Comparison of ENCODE assay signal across 1 cellular context in the genomic region with DNA sequence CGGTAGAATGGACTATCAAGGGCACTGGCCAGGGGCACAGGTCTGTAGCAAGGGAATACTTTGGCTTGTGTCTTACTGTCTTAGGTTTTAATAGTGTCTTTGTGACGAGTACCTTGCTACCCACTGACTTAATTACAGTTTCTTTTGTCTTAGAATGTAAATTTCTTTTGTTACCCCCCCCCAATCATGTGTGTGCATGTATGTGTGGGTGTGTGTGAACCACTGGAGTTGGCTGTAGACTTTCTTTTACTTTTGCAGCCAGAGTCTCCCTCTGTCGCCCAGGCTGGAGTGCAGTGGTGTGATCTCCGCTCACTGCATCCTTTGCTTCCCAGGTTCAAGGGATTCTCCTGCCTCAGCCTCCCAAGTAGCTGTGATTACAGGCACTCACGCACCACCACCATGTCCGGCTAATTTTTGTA.
TF ChIP-seq lines count a peak whose summit lies in the region.

No MANE protein-coding gene starts in this region.

TF ChIP-seq in GM23338, 12 proteins besides CTCF, POLR2A, EP300 and RAD21 (continued from another document):
- TF ChIP-seq, protein P1, sequence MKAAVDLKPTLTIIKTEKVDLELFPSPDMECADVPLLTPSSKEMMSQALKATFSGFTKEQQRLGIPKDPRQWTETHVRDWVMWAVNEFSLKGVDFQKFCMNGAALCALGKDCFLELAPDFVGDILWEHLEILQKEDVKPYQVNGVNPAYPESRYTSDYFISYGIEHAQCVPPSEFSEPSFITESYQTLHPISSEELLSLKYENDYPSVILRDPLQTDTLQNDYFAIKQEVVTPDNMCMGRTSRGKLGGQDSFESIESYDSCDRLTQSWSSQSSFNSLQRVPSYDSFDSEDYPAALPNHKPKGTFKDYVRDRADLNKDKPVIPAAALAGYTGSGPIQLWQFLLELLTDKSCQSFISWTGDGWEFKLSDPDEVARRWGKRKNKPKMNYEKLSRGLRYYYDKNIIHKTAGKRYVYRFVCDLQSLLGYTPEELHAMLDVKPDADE (IDR thresholded peaks at IDR 0.05), result no peak
- TF ChIP-seq, protein P2, sequence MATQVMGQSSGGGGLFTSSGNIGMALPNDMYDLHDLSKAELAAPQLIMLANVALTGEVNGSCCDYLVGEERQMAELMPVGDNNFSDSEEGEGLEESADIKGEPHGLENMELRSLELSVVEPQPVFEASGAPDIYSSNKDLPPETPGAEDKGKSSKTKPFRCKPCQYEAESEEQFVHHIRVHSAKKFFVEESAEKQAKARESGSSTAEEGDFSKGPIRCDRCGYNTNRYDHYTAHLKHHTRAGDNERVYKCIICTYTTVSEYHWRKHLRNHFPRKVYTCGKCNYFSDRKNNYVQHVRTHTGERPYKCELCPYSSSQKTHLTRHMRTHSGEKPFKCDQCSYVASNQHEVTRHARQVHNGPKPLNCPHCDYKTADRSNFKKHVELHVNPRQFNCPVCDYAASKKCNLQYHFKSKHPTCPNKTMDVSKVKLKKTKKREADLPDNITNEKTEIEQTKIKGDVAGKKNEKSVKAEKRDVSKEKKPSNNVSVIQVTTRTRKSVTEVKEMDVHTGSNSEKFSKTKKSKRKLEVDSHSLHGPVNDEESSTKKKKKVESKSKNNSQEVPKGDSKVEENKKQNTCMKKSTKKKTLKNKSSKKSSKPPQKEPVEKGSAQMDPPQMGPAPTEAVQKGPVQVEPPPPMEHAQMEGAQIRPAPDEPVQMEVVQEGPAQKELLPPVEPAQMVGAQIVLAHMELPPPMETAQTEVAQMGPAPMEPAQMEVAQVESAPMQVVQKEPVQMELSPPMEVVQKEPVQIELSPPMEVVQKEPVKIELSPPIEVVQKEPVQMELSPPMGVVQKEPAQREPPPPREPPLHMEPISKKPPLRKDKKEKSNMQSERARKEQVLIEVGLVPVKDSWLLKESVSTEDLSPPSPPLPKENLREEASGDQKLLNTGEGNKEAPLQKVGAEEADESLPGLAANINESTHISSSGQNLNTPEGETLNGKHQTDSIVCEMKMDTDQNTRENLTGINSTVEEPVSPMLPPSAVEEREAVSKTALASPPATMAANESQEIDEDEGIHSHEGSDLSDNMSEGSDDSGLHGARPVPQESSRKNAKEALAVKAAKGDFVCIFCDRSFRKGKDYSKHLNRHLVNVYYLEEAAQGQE (IDR thresholded peaks at IDR 0.05; ENCODE audit: unreplicated experiment), result no peak
- TF ChIP-seq ZNF114 (CRISPR knock-in tag; IDR thresholded peaks at IDR 0.05) (no peak), JUNB (IDR thresholded peaks at IDR 0.05; ENCODE audit: unreplicated experiment) (no peak), POLR2AphosphoS5 (IDR thresholded peaks at IDR 0.05; ENCODE audit: low read depth) (no peak), EZH2 (IDR thresholded peaks at IDR 0.05; ENCODE audit: low read depth, unreplicated experiment) (no peak)
